ENCODE assay signal across 8 cellular contexts in the genomic region with DNA sequence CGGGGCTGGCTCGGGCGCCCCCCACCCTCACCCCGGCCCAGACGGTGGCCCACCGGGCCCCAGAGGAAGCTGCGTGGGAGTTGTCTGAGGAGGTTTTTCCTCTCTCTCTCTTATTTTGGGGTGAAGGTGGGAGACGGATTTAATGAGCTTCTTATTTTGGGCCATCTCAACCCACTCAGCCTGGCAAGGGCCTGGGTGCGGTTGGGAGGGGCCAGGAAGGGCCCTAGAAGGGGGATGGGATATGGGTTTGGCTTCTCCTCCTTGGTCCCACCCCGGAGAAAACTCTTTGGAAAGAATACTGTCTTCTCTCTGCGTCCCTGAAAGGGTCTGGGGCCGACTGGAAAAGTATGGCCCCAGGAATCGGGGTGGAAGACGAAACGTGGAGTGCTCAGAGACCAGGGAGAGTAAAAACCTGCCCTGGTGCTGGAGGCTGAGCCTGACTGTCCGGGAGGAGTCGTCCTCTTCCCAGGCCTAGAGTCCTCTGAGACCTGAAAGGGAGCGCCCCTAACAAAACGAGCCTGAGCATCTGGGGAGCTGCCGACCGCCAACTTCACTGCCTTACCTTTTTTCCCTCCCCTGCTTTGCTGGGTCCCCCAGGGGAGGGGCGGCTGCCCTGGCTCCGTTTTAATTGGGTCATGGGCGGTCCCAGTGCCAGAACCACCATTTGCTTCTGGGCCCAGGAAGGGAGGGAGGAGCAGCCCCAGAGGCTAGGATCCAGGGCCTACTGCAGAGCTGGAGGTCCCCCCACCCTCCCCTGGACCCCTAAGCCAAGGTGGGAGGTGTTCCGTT. TPM values are rescaled to one million over a fixed set of nuclear protein-coding genes. Genes with fewer than 3 reads are reported as not detected.
DNase-seq lines count a peak whose midpoint lies in the region; FAIRE-seq lines count a peak whose summit lies in the region.

No MANE protein-coding gene starts in this region.

- peak overlapping the region; percentile 66 to 95 (median 75) for H3K9ac ChIP-seq in BLaER1 treated with 17β-estradiol and CSF1 and Interleukin-3, amounts not matched to agents 10 nM and 100 nM
- H3K9ac ChIP-seq in neuronal stem cell (ENCODE audit: low read depth, low read length, poor library complexity), result no peak overlapping the region

- H2AK5ac ChIP-seq in neuronal stem cell (ENCODE audit: low read depth, low read length), result peak overlapping the region; percentile 69

- peak overlapping the region; percentile 53 to 97 (median 64) for H3K4me3 ChIP-seq in BLaER1 treated with 17β-estradiol and CSF1 and Interleukin-3, amounts not matched to agents 10 nM and 100 nM
- H3K4me3 ChIP-seq in SJCRH30, result peak overlapping the region; percentile 95
- H3K4me3 ChIP-seq in neuronal stem cell (ENCODE audit: low read length in 2 of 2), result no peak overlapping the region

- peaks cover 0 to 68% (median 60%) of the 10 kb centered on the region in 11 experiments; a peak in 19 of 22 replicates for H3K27me3 ChIP-seq in BLaER1 treated with 17β-estradiol and CSF1 and Interleukin-3, amounts not matched to agents 10 nM and 100 nM
- H3K27me3 ChIP-seq in SJCRH30, result no peaks in the 10 kb centered on the region
- peaks cover 0 to 24% (median 3%) of the 10 kb centered on the region in 3 experiments for H3K27me3 ChIP-seq in neuronal stem cell (ENCODE audit: control insufficient read depth in 3 of 3, insufficient read depth in 3 of 3, low read depth in 1 of 3, low read length in 3 of 3)

- H3K14ac ChIP-seq in neuronal stem cell (ENCODE audit: low read length), result no peak overlapping the region

- no peak for FAIRE-seq in RCC 7860 (lab: Jason Lieb, UNC)

- H2BK120ac ChIP-seq in neuronal stem cell (ENCODE audit: low read depth, low read length), result no peak overlapping the region

- H3K79me1 ChIP-seq in neuronal stem cell (ENCODE audit: low read depth, low read length), result no peaks in the 10 kb centered on the region

- no peak overlapping the region for H4K91ac ChIP-seq in neuronal stem cell (ENCODE audit: low read depth, low read length, poor library complexity)

- no peak overlapping the region for H2BK5ac ChIP-seq in neuronal stem cell (ENCODE audit: low read length)

- H2AFZ ChIP-seq in neuronal stem cell (ENCODE audit: low read length), result peak overlapping the region; percentile 61

- peak overlapping the region; percentile 95 for H3K18ac ChIP-seq in neuronal stem cell (ENCODE audit: low read length)

- H3K9me3 ChIP-seq in BLaER1 treated with 17β-estradiol and CSF1 and Interleukin-3, amounts not matched to agents 10 nM and 100 nM (replicated peaks in 1 of 11), result no peaks in the 10 kb centered on the region
- H3K9me3 ChIP-seq in SJCRH30 (replicated peaks) (no peaks in the 10 kb centered on the region), neuronal stem cell (replicated peaks in 1 of 2; ENCODE audit: control insufficient read depth in 2 of 2, insufficient read depth in 1 of 2, low read depth in 1 of 2, low read length in 2 of 2) (peaks cover 0 to 5% of the 10 kb centered on the region in 2 donors)

- H3K4me1 ChIP-seq in BLaER1 treated with 17β-estradiol and CSF1 and Interleukin-3, amounts not matched to agents 10 nM and 100 nM, result peaks cover 30 to 67% (median 43%) of the 10 kb centered on the region in 10 experiments
- H3K4me1 ChIP-seq in SJCRH30, result peaks cover 14% of the 10 kb centered on the region
- H3K4me1 ChIP-seq in neuronal stem cell (ENCODE audit: control insufficient read depth in 2 of 2, insufficient read depth in 1 of 2, low read depth in 1 of 2, low read length in 2 of 2), result peaks cover 0 to 6% of the 10 kb centered on the region in 2 donors

- peak in 1 of 2 experiments; percentile 54 for DNase-seq in SJCRH30
- peak; percentile 64 for DNase-seq in fibroblast of peridontal ligament (ENCODE audit: extremely low read depth)
- no peak for DNase-seq in neuronal stem cell (ENCODE audit: low spot score)
- no peak for DNase-seq in RCC 7860 (ENCODE audit: low spot score)
- no peak for DNase-seq in activated CD4-positive, alpha-beta T cell treated with anti-CD3 and anti-CD28 coated beads for 4 hours
- DNase-seq in amniotic stem cell (lab: John Stamatoyannopoulos, UW), result no peak
- DNase-seq in NOMO-1 treated with DMSO at 0.1 percent for 48 hours (lab: John Stamatoyannopoulos, UW; ENCODE audit: unreplicated experiment), result no peak

- peak overlapping the region; percentile 75 to 98 (median 84) for H3K4me2 ChIP-seq in BLaER1 treated with 17β-estradiol and CSF1 and Interleukin-3, amounts not matched to agents 10 nM and 100 nM
- H3K4me2 ChIP-seq in neuronal stem cell (ENCODE audit: insufficient read depth, low read length, poor library complexity, severe bottlenecking), result no peak overlapping the region

- no peak overlapping the region for H2BK15ac ChIP-seq in neuronal stem cell (ENCODE audit: low read length)

- H3K23ac ChIP-seq in neuronal stem cell (ENCODE audit: low read depth, low read length, poor library complexity), result peak overlapping the region; percentile 35

- peaks cover 0 to 53% (median 10%) of the 10 kb centered on the region in 11 experiments; a peak in 8 of 22 replicates for H4K20me1 ChIP-seq in BLaER1 treated with 17β-estradiol and CSF1 and Interleukin-3, amounts not matched to agents 10 nM and 100 nM

- H3K36me3 ChIP-seq in BLaER1 treated with 17β-estradiol and CSF1 and Interleukin-3, amounts not matched to agents 10 nM and 100 nM, result peaks cover 27 to 67% (median 29%) of the 10 kb centered on the region in 11 experiments
- H3K36me3 ChIP-seq in SJCRH30, result peaks cover 30% of the 10 kb centered on the region
- peaks cover 12 to 28% of the 10 kb centered on the region in 2 donors for H3K36me3 ChIP-seq in neuronal stem cell (replicated peaks in 1 of 2; ENCODE audit: control insufficient read depth in 2 of 2, insufficient read depth in 2 of 2, low read length in 2 of 2)

- no peak overlapping the region for H3K4ac ChIP-seq in neuronal stem cell (ENCODE audit: low read length)

- no CpG with 5 or more reads among the region's 25 CpGs for WGBS in neuronal stem cell (ENCODE audit: extremely low coverage in 2 of 2, insufficient read length in 2 of 2, insufficient replicate concordance in 1 of 2), 2 donors

- H4K8ac ChIP-seq in neuronal stem cell (ENCODE audit: low read depth, low read length), result no peak overlapping the region

- H2BK12ac ChIP-seq in neuronal stem cell (ENCODE audit: low read length), result no peak overlapping the region

- H3K27ac ChIP-seq in BLaER1 treated with 17β-estradiol and CSF1 and Interleukin-3, amounts not matched to agents 10 nM and 100 nM, result peak overlapping the region; percentile 38 to 89 (median 66); a peak in 21 of 22 replicates
- H3K27ac ChIP-seq in SJCRH30 (peak overlapping the region; percentile 85), neuronal stem cell (replicated peaks; ENCODE audit: low read length) (no peak overlapping the region)

RNA-seq across cellular contexts. Expression of gene MMP14, which starts 1.6 kb away (rescaled TPM):
- total RNA-seq in SJCRH30 (2014; rRNA removed; shearing (Covaris generic)), result 96.7 and 98.7 TPM in 2 replicates
- 34.0 TPM for polyA plus RNA-seq in neuronal stem cell (2013, experiment 1 of 2)
- polyA plus RNA-seq in neuronal stem cell (2013, experiment 2 of 2), result 34.3 TPM

RNA-seq across cellular contexts. Expression of gene MRPL52, which starts 8.3 kb away (rescaled TPM):
- total RNA-seq in SJCRH30 (2014; rRNA removed; shearing (Covaris generic)), result 65.1 and 95.5 TPM in 2 replicates
- 193 TPM for polyA plus RNA-seq in neuronal stem cell (2013, experiment 1 of 2)
- polyA plus RNA-seq in neuronal stem cell (2013, experiment 2 of 2), result 197 TPM

RNA-seq across cellular contexts. Expression of gene SLC7A7, which starts 22.7 kb away (rescaled TPM):
- total RNA-seq in SJCRH30 (2014; rRNA removed; shearing (Covaris generic)), result 46.2 and 47.8 TPM in 2 replicates
- 0.60 TPM for polyA plus RNA-seq in neuronal stem cell (2013, experiment 1 of 2)
- polyA plus RNA-seq in neuronal stem cell (2013, experiment 2 of 2), result 0.48 TPM

RNA-seq across cellular contexts. Expression of gene LRP10, which starts 33.6 kb away (rescaled TPM):
- 12.2 and 12.5 TPM in 2 replicates for total RNA-seq in SJCRH30 (2014; rRNA removed; shearing (Covaris generic))
- polyA plus RNA-seq in neuronal stem cell (2013, experiment 1 of 2), result 4.7 TPM
- 4.6 TPM for polyA plus RNA-seq in neuronal stem cell (2013, experiment 2 of 2)

RNA-seq across cellular contexts. Expression of gene REM2, which starts 45.1 kb away (rescaled TPM):
- not detected in 2 replicates for total RNA-seq in SJCRH30 (2014; rRNA removed; shearing (Covaris generic))
- 1.8 TPM for polyA plus RNA-seq in neuronal stem cell (2013, experiment 1 of 2)
- 1.8 TPM for polyA plus RNA-seq in neuronal stem cell (2013, experiment 2 of 2)

Comparison
In these comparisons a context has a peak if more than half of its experiments do, and no peak if none do; other contexts are left out.
1. H3K4me3 ChIP-seq: peak in BLaER1 treated with 17β-estradiol and CSF1 and Interleukin-3, amounts not matched to agents 10 nM and 100 nM (10 of 10) and SJCRH30 (single experiment); none in neuronal stem cell (0 of 2).